1 cellular context compared by ENCODE assay signal in the genomic region with DNA sequence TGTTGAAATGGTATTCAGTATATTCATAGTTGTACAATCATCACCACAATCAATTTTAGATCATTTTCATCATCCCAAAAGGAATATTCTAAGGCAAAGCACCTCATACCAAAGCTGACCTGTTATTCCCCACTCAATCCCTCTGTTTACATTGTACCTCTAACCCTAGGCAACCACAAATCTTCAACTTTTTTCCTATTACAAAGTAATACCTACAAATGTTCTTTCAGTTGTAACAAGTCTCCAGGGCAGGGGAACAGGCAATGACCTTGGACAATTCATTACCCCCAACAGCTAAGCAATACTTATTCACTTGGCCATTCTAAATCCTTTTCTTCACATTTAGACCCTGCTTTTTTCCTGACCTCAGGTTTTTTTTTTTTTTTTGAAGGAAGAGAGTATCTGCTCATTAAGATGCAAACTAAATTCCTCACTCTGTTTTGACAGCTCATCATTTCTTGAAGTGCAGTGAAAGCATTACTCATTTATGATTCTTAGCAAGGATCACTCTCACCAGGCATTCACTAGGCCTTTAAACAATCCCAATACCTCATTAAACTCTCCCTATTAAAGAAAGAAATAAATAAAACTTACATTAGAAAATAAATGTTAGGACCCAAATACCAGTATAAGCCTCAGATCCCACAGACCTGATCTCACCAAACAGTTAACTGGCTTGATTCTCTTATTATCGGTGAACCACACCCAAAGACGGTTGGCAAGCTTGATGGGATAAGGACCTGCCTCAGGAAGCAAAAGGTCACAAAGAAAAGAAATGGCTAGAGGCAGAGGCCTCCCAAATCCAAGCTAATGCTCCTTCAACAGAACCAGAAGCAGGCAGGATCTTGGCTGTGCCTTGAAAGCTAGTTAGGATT.
TF ChIP-seq lines count a peak whose summit lies in the region.

No MANE protein-coding gene starts in this region.

TF ChIP-seq in K562, 482 proteins besides CTCF, POLR2A, EP300 and RAD21 (continued from another document and continues in another):
- TF ChIP-seq MIER1 (IDR thresholded peaks at IDR 0.05; ENCODE audit: low read depth) (no peak), FOS (IDR thresholded peaks at IDR 0.05; ENCODE audit: extremely low read depth, insufficient read length) (no peak), POLR3A (IDR thresholded peaks at IDR 0.05; ENCODE audit: borderline replicate concordance, extremely low read depth, insufficient read depth, insufficient read length) (no peak), FOXK1 (CRISPR knock-in tag; IDR thresholded peaks at IDR 0.05; ENCODE audit: borderline replicate concordance) (no peak), SMARCE1 (IDR thresholded peaks at IDR 0.05) (peak; percentile 29; the same call in 1 of the 2 replicates), ZFP30 (CRISPR knock-in tag; IDR thresholded peaks at IDR 0.05; ENCODE audit: borderline replicate concordance) (no peak), ILF3 (IDR thresholded peaks at IDR 0.05; ENCODE audit: borderline replicate concordance) (no peak), SETDB1 (IDR thresholded peaks at IDR 0.05; ENCODE audit: low read length) (no peak), JUND (IDR thresholded peaks at IDR 0.05; ENCODE audit: borderline replicate concordance, low read depth, low read length) (0 out of 2 replicates have a peak, but pooled peaks have one; percentile 9), JUND (tag; IDR thresholded peaks at IDR 0.05; ENCODE audit: borderline replicate concordance, low read depth, low read length) (peak; percentile 55; the same call in 2 of the 3 replicates), ARID1B (IDR thresholded peaks at IDR 0.05) (peak; percentile 77), FOXA3 (CRISPR knock-in tag; conservative IDR thresholded peaks at IDR 0.05 in 1 of 2, IDR thresholded peaks at IDR 0.05 in 1 of 2) (0 out of 4 replicates have a peak, but pooled peaks of 1 of the 2 experiments have one; percentile 23), ZNF785 (CRISPR knock-in tag; IDR thresholded peaks at IDR 0.05) (no peak), MEIS2 (IDR thresholded peaks at IDR 0.05; ENCODE audit: partially characterized antibody) (peak; percentile 73), TAF9B (IDR thresholded peaks at IDR 0.05; ENCODE audit: partially characterized antibody) (no peak), HMG20B (CRISPR knock-in tag; IDR thresholded peaks at IDR 0.05) (no peak), ZNF347 (CRISPR knock-in tag; IDR thresholded peaks at IDR 0.05; ENCODE audit: low read depth) (no peak), ERF (CRISPR knock-in tag; IDR thresholded peaks at IDR 0.05) (no peak), CXXC5 (CRISPR knock-in tag; IDR thresholded peaks at IDR 0.05) (no peak), BRD9 (IDR thresholded peaks at IDR 0.05; ENCODE audit: low read depth, partially characterized antibody) (no peak), MAFK (IDR thresholded peaks at IDR 0.05; ENCODE audit: low read length) (peak; percentile 80), ZNF696 (CRISPR knock-in tag; conservative IDR thresholded peaks at IDR 0.05) (no peak), HNRNPK (IDR thresholded peaks at IDR 0.05; ENCODE audit: low read depth, low read length, poor library complexity, severe bottlenecking) (no peak), ZNF232 (CRISPR knock-in tag; IDR thresholded peaks at IDR 0.05) (no peak), SIRT6 (IDR thresholded peaks at IDR 0.05; ENCODE audit: low read depth, low read length) (no peak), KAT8 (IDR thresholded peaks at IDR 0.05; ENCODE audit: low read depth) (no peak), ZNF57 (CRISPR knock-in tag; IDR thresholded peaks at IDR 0.05) (no peak), SP2 (IDR thresholded peaks at IDR 0.05; ENCODE audit: extremely low read depth, low read depth, low read length, poor library complexity, severe bottlenecking) (no peak)
- TF ChIP-seq, protein P1, sequence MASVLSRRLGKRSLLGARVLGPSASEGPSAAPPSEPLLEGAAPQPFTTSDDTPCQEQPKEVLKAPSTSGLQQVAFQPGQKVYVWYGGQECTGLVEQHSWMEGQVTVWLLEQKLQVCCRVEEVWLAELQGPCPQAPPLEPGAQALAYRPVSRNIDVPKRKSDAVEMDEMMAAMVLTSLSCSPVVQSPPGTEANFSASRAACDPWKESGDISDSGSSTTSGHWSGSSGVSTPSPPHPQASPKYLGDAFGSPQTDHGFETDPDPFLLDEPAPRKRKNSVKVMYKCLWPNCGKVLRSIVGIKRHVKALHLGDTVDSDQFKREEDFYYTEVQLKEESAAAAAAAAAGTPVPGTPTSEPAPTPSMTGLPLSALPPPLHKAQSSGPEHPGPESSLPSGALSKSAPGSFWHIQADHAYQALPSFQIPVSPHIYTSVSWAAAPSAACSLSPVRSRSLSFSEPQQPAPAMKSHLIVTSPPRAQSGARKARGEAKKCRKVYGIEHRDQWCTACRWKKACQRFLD (CRISPR knock-in tag; IDR thresholded peaks at IDR 0.05), result peak; percentile 31; the same call in 1 of the 2 replicates
- TF ChIP-seq, protein P2, sequence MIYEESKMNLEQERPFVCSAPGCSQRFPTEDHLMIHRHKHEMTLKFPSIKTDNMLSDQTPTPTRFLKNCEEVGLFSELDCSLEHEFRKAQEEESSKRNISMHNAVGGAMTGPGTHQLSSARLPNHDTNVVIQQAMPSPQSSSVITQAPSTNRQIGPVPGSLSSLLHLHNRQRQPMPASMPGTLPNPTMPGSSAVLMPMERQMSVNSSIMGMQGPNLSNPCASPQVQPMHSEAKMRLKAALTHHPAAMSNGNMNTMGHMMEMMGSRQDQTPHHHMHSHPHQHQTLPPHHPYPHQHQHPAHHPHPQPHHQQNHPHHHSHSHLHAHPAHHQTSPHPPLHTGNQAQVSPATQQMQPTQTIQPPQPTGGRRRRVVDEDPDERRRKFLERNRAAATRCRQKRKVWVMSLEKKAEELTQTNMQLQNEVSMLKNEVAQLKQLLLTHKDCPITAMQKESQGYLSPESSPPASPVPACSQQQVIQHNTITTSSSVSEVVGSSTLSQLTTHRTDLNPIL (CRISPR knock-in tag; IDR thresholded peaks at IDR 0.05), result no peak
- TF ChIP-seq, protein P3, sequence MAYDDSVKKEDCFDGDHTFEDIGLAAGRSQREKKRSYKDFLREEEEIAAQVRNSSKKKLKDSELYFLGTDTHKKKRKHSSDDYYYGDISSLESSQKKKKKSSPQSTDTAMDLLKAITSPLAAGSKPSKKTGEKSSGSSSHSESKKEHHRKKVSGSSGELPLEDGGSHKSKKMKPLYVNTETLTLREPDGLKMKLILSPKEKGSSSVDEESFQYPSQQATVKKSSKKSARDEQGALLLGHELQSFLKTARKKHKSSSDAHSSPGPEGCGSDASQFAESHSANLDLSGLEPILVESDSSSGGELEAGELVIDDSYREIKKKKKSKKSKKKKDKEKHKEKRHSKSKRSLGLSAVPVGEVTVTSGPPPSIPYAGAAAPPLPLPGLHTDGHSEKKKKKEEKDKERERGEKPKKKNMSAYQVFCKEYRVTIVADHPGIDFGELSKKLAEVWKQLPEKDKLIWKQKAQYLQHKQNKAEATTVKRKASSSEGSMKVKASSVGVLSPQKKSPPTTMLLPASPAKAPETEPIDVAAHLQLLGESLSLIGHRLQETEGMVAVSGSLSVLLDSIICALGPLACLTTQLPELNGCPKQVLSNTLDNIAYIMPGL (CRISPR knock-in tag; IDR thresholded peaks at IDR 0.05), result no peak
- TF ChIP-seq, protein P4, sequence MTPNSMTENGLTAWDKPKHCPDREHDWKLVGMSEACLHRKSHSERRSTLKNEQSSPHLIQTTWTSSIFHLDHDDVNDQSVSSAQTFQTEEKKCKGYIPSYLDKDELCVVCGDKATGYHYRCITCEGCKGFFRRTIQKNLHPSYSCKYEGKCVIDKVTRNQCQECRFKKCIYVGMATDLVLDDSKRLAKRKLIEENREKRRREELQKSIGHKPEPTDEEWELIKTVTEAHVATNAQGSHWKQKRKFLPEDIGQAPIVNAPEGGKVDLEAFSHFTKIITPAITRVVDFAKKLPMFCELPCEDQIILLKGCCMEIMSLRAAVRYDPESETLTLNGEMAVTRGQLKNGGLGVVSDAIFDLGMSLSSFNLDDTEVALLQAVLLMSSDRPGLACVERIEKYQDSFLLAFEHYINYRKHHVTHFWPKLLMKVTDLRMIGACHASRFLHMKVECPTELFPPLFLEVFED (CRISPR knock-in tag; conservative IDR thresholded peaks at IDR 0.05), result no peak
- TF ChIP-seq, protein P5, sequence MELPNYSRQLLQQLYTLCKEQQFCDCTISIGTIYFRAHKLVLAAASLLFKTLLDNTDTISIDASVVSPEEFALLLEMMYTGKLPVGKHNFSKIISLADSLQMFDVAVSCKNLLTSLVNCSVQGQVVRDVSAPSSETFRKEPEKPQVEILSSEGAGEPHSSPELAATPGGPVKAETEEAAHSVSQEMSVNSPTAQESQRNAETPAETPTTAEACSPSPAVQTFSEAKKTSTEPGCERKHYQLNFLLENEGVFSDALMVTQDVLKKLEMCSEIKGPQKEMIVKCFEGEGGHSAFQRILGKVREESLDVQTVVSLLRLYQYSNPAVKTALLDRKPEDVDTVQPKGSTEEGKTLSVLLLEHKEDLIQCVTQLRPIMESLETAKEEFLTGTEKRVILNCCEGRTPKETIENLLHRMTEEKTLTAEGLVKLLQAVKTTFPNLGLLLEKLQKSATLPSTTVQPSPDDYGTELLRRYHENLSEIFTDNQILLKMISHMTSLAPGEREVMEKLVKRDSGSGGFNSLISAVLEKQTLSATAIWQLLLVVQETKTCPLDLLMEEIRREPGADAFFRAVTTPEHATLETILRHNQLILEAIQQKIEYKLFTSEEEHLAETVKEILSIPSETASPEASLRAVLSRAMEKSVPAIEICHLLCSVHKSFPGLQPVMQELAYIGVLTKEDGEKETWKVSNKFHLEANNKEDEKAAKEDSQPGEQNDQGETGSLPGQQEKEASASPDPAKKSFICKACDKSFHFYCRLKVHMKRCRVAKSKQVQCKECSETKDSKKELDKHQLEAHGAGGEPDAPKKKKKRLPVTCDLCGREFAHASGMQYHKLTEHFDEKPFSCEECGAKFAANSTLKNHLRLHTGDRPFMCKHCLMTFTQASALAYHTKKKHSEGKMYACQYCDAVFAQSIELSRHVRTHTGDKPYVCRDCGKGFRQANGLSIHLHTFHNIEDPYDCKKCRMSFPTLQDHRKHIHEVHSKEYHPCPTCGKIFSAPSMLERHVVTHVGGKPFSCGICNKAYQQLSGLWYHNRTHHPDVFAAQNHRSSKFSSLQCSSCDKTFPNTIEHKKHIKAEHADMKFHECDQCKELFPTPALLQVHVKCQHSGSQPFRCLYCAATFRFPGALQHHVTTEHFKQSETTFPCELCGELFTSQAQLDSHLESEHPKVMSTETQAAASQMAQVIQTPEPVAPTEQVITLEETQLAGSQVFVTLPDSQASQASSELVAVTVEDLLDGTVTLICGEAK (IDR thresholded peaks at IDR 0.05), result 0 out of 2 replicates have a peak, but pooled peaks have one; percentile 4
- TF ChIP-seq, protein P5 (CRISPR knock-in tag; IDR thresholded peaks at IDR 0.05), result no peak
- TF ChIP-seq, protein P6, sequence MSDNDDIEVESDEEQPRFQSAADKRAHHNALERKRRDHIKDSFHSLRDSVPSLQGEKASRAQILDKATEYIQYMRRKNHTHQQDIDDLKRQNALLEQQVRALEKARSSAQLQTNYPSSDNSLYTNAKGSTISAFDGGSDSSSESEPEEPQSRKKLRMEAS (CRISPR knock-in tag; IDR thresholded peaks at IDR 0.05), result no peak
- TF ChIP-seq, protein P7, sequence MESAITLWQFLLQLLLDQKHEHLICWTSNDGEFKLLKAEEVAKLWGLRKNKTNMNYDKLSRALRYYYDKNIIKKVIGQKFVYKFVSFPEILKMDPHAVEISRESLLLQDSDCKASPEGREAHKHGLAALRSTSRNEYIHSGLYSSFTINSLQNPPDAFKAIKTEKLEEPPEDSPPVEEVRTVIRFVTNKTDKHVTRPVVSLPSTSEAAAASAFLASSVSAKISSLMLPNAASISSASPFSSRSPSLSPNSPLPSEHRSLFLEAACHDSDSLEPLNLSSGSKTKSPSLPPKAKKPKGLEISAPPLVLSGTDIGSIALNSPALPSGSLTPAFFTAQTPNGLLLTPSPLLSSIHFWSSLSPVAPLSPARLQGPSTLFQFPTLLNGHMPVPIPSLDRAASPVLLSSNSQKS (CRISPR knock-in tag; IDR thresholded peaks at IDR 0.05), result no peak
